8 cellular contexts compared by ENCODE assay signal in the genomic region with DNA sequence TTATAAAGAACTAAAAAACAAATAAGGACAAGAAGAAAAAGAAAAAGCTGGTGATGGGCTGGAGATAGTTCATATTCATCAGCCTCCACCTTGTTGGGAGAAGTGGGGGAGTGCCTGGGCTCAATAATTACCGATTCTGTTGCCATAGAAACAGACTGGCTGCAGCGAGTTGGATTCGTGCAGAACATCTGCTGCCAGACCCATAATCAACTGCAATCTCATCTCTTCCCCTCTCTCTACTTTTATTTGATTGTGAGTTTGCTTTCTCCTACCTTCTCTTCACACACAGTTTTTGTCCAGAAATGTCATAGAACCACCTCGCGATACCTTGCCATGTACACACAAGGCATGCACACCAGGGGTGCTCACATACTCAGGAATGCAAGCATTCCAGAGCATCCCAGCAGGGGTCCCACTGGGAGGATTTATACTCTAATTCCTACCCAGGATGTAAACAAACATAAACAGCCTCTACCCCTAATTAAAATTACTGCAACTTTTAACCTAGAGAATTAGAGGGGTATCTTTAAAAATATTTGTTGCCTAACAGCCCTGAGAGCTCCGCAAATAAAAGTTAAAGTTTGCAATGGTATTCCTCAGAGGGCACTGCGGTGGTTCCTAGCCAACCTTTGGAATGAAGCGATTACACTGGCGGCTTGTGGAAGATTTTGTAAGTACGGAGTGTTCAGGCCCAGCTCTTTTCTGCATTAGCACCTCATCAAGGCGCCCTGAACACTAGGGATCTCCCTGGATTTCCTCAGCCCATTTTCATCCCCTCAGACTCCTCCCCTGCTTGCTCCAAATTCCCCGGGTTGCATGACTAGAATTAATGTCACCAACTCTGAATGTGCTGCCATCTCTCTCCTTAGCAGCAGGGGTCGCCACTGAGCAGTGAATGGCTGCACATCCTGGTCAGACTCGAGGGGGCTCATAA.
DNase-seq lines count a peak whose midpoint lies in the region; ATAC-seq and TF ChIP-seq lines count a peak whose summit lies in the region.

No MANE protein-coding gene starts in this region.

- H3K27ac ChIP-seq in cingulate gyrus (ENCODE audit: low read depth, low read length) (peak overlapping the region; percentile 66), left lung (no peak overlapping the region)

- intact Hi-C loops in left lung (cut with DNase I): no loop called here

- no peaks in the 10 kb centered on the region for H3K27me3 ChIP-seq in BJ (ENCODE audit: control insufficient read depth, insufficient read depth, low read length)
- no peaks in the 10 kb centered on the region for H3K27me3 ChIP-seq in left lung

- ATAC-seq in GM21390 (IDR thresholded peaks at IDR 0.05; ENCODE audit: unreplicated experiment) (peak; percentile 52), left lung (peak; percentile 93), GM21528 (IDR thresholded peaks at IDR 0.05; ENCODE audit: low FRiP score, unreplicated experiment) (no peak)

- H3K4me1 ChIP-seq in left lung: peaks cover 0 to 26% of the 10 kb centered on the region in 2 donors

- POLR2A ChIA-PET in BJ (lab: Charles Lee): no interaction called here

- CTCF ChIA-PET in BJ (lab: Yijun Ruan, JAX): interaction anchor here (0.6 to 11.9 kb wide), 30 partner anchors 10 to 237 kb away, joined by 3 to 153 read pairs (median 4); no protein-coding TSS in a partner anchor

- TF ChIP-seq CTCF in BJ (IDR thresholded peaks at IDR 0.05; ENCODE audit: insufficient read depth, low read depth, low read length) (peak; percentile 94), left lung (IDR thresholded peaks at IDR 0.05) (peak; percentile 86)

- no peak overlapping the region for H3K4me3 ChIP-seq in BJ (ENCODE audit: low read depth, low read length)
- no peak overlapping the region for H3K4me3 ChIP-seq in left lung

- DNase-seq in BJ (ENCODE audit: low read depth): no peak
- peak; percentile 61 for DNase-seq in NCI-H2081 treated with DMSO at 0.1 percent for 48 hours (lab: John Stamatoyannopoulos, UW)
- peak; percentile 33 to 62 for DNase-seq in activated CD4-positive, alpha-beta T cell treated with anti-CD3 and anti-CD28 coated beads for 4 hours
- DNase-seq in left lung: peak; percentile 59 to 76
- peak; percentile 33 to 52 (median 52) for DNase-seq in stimulated activated CD4-positive, alpha-beta T cell treated with anti-CD3 and anti-CD28 coated beads, TNF-alpha, amount 100 ng/mL, for 48 hours (ENCODE audit: low read depth in 3 of 3)

- H3K9me3 ChIP-seq in left lung: no peaks in the 10 kb centered on the region

- H3K36me3 ChIP-seq in BJ (ENCODE audit: control insufficient read depth, insufficient read depth, low read length) (no peaks in the 10 kb centered on the region), left lung (no peaks in the 10 kb centered on the region)
